8 cellular contexts compared by ENCODE assay signal in the genomic region with DNA sequence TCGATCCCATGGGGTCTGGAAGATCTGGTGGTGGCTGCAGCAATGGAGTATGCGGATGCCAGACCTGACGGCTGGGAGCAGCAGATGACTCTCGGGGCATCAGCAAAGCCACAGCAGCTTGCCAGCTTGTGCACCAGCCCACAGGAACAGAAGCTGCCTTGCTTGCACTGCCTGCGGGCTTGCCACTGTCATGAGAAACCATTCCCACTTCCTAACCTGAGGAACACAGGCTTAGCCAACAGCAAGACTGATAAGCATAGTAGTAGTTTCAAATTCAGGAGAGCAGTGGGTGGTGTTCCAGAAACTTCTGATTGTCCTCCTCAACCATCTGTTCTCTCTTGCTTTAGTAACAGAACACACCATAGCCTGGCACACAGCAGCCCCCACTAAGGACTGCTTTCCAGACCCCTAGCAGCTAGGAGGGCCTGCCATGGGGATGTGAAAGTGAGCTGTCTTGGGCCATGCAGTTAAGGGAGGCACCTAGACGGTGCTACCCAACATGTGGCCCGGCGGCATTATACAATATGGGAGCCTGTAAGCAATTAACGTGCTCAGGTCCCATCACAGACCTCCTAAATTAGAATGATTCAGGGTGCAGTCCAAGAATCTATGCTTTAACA.
DNase-seq lines count a peak whose midpoint lies in the region; ATAC-seq lines count a peak whose summit lies in the region.

No MANE protein-coding gene starts in this region.

- no peaks in the 10 kb centered on the region for H3K27me3 Mint-ChIP-seq in stimulated activated naive CD8-positive, alpha-beta T cell treated with anti-CD3 and anti-CD28 coated beads, Interleukin-15, Interleukin-2, amounts not matched to agents 100 ng/mL and 50 ng/mL, for 24 hours

- DNase-seq in stimulated activated naive CD8-positive, alpha-beta T cell treated with anti-CD3 and anti-CD28 coated beads, Interleukin-15, Interleukin-2, amounts not matched to agents 100 U/mL and 50 U/mL, for 24 hours: no peak
- DNase-seq in caudate nucleus (lab: John Stamatoyannopoulos, UW): peak in 4 of 61 donors; percentile 35 to 51 (median 44)
- DNase-seq in NCI-H2227 treated with DMSO at 0.1 percent for 48 hours (lab: John Stamatoyannopoulos, UW): no peak

- peak overlapping the region; percentile 34 for H3K27ac Mint-ChIP-seq in stimulated activated naive CD8-positive, alpha-beta T cell treated with anti-CD3 and anti-CD28 coated beads, Interleukin-15, Interleukin-2, amounts not matched to agents 100 ng/mL and 50 ng/mL, for 24 hours

- peaks cover 33% of the 10 kb centered on the region for H3K36me3 Mint-ChIP-seq in stimulated activated naive CD8-positive, alpha-beta T cell treated with anti-CD3 and anti-CD28 coated beads, Interleukin-15, Interleukin-2, amounts not matched to agents 100 ng/mL and 50 ng/mL, for 24 hours (ENCODE audit: low read depth)

- H3K4me1 ChIP-seq in mucosa of stomach (ENCODE audit: control insufficient read depth, insufficient read depth, low read length): peaks cover 89% of the 10 kb centered on the region

- no peak overlapping the region for H3K4me3 ChIP-seq in mucosa of stomach (ENCODE audit: low read length)

- peak overlapping the region; percentile 37 for H3K27ac ChIP-seq in caudate nucleus (ENCODE audit: low read depth, low read length)

- H3K9me3 ChIP-seq in mucosa of stomach (ENCODE audit: control insufficient read depth, low read length): no peaks in the 10 kb centered on the region

- H3K9ac ChIP-seq in mucosa of stomach (ENCODE audit: low read length): peak overlapping the region; percentile 76

- no peaks in the 10 kb centered on the region for H3K27me3 ChIP-seq in mucosa of stomach (ENCODE audit: control insufficient read depth, insufficient read depth, low read length)

- peak overlapping the region; percentile 38 for H3K4me3 Mint-ChIP-seq in stimulated activated naive CD8-positive, alpha-beta T cell treated with anti-CD3 and anti-CD28 coated beads, Interleukin-15, Interleukin-2, amounts not matched to agents 100 ng/mL and 50 ng/mL, for 24 hours

- H3K36me3 ChIP-seq in mucosa of stomach (ENCODE audit: control insufficient read depth, insufficient read depth, low read length): no peaks in the 10 kb centered on the region

- H3K4me1 Mint-ChIP-seq in stimulated activated naive CD8-positive, alpha-beta T cell treated with anti-CD3 and anti-CD28 coated beads, Interleukin-15, Interleukin-2, amounts not matched to agents 100 ng/mL and 50 ng/mL, for 24 hours (ENCODE audit: low read depth): peaks cover 92% of the 10 kb centered on the region

- ATAC-seq in stimulated activated naive CD8-positive, alpha-beta T cell treated with anti-CD3 and anti-CD28 coated beads, Interleukin-15, Interleukin-2, amounts not matched to agents 100 U/mL and 50 U/mL, for 24 hours: no peak
- ATAC-seq in GM19351 (IDR thresholded peaks at IDR 0.05; ENCODE audit: unreplicated experiment) (no peak), GM18498 (IDR thresholded peaks at IDR 0.05; ENCODE audit: unreplicated experiment) (no peak)
- no peak for ATAC-seq in activated CD4-positive, CD25-positive, alpha-beta regulatory T cell treated with anti-CD3 and anti-CD28 coated beads, Interleukin-2, amount 50 U/mL, for 24 hours

- no peaks in the 10 kb centered on the region for H3K9me3 Mint-ChIP-seq in stimulated activated naive CD8-positive, alpha-beta T cell treated with anti-CD3 and anti-CD28 coated beads, Interleukin-15, Interleukin-2, amounts not matched to agents 100 ng/mL and 50 ng/mL, for 24 hours
